In the genomic region with DNA sequence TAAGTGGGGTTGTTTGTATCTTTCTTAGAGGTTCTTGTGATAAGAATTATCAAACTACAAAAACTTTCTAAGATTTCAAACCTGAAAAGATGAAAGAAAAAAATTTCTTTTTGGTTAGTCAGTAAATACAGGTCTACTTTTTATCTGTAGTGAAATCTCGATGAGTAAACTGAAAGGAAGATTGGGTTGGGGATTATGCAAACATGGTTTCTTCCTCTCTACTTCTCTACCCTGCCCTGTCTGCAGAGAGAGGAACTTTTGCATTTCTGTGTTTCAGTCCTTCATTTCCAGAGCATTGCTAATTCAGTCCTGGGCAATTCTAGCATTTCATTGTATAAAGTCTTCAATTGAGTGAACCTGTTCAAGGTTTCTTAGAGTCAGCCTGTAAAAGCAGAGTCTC, we compare ENCODE assay signal across 8 cellular contexts.
DNase-seq lines count a peak whose midpoint lies in the region; ATAC-seq lines count a peak whose summit lies in the region.

No MANE protein-coding gene starts in this region.

- no peaks in the 10 kb centered on the region for H3K9me3 Mint-ChIP-seq in activated naive CD4-positive, alpha-beta T cell treated with anti-CD3 and anti-CD28 coated beads, Interleukin-2, amount 10 ng/mL, durations not matched to agents 7 days and 5 days
- peaks cover 4% of the 10 kb centered on the region for H3K9me3 Mint-ChIP-seq in T-helper 1 cell treated with Interleukin-12 subunit alpha and Interleukin-12 subunit beta and Interleukin-4 antibody, amounts not matched to agents 30 μg/mL and 1 μg/mL, for 36 hours
- H3K9me3 Mint-ChIP-seq in stimulated activated naive CD8-positive, alpha-beta T cell treated with anti-CD3 and anti-CD28 coated beads, Interleukin-15, Interleukin-2, amounts not matched to agents 100 ng/mL and 50 ng/mL, for 24 hours, result peaks cover 4% of the 10 kb centered on the region

- peak overlapping the region; percentile 82 for H3K27ac Mint-ChIP-seq in activated naive CD4-positive, alpha-beta T cell treated with anti-CD3 and anti-CD28 coated beads, Interleukin-2, amount 10 ng/mL, durations not matched to agents 7 days and 5 days
- H3K27ac Mint-ChIP-seq in T-helper 1 cell treated with Interleukin-12 subunit alpha and Interleukin-12 subunit beta and Interleukin-4 antibody, amounts not matched to agents 30 μg/mL and 1 μg/mL, for 36 hours, result peak overlapping the region; percentile 68
- peak overlapping the region; percentile 89 for H3K27ac Mint-ChIP-seq in stimulated activated naive CD8-positive, alpha-beta T cell treated with anti-CD3 and anti-CD28 coated beads, Interleukin-15, Interleukin-2, amounts not matched to agents 100 ng/mL and 50 ng/mL, for 24 hours

- H3K4me3 Mint-ChIP-seq in activated naive CD4-positive, alpha-beta T cell treated with anti-CD3 and anti-CD28 coated beads, Interleukin-2, amount 10 ng/mL, durations not matched to agents 7 days and 5 days, result peak overlapping the region; percentile 56
- peak overlapping the region; percentile 67 for H3K4me3 Mint-ChIP-seq in T-helper 1 cell treated with Interleukin-12 subunit alpha and Interleukin-12 subunit beta and Interleukin-4 antibody, amounts not matched to agents 30 μg/mL and 1 μg/mL, for 36 hours
- H3K4me3 Mint-ChIP-seq in stimulated activated naive CD8-positive, alpha-beta T cell treated with anti-CD3 and anti-CD28 coated beads, Interleukin-15, Interleukin-2, amounts not matched to agents 100 ng/mL and 50 ng/mL, for 24 hours, result peak overlapping the region; percentile 68

- peaks cover 1% of the 10 kb centered on the region for H3K36me3 Mint-ChIP-seq in activated naive CD4-positive, alpha-beta T cell treated with anti-CD3 and anti-CD28 coated beads, Interleukin-2, amount 10 ng/mL, durations not matched to agents 7 days and 5 days
- H3K36me3 Mint-ChIP-seq in T-helper 1 cell treated with Interleukin-12 subunit alpha and Interleukin-12 subunit beta and Interleukin-4 antibody, amounts not matched to agents 30 μg/mL and 1 μg/mL, for 36 hours (ENCODE audit: low read depth), result peaks cover 6% of the 10 kb centered on the region
- no peaks in the 10 kb centered on the region for H3K36me3 Mint-ChIP-seq in stimulated activated naive CD8-positive, alpha-beta T cell treated with anti-CD3 and anti-CD28 coated beads, Interleukin-15, Interleukin-2, amounts not matched to agents 100 ng/mL and 50 ng/mL, for 24 hours (ENCODE audit: low read depth)

- DNase-seq in activated naive CD4-positive, alpha-beta T cell treated with anti-CD3 and anti-CD28 coated beads, Interleukin-2, amount 10 ng/mL, durations not matched to agents 7 days and 5 days, result no peak
- no peak for DNase-seq in activated naive CD4-positive, alpha-beta T cell (lab: John Stamatoyannopoulos, UW)
- no peak for DNase-seq in SW 1271 (lab: John Stamatoyannopoulos, UW)
- DNase-seq in iPS-NIHi11 (ENCODE audit: low spot score), result no peak

- no peaks in the 10 kb centered on the region for H3K27me3 Mint-ChIP-seq in activated naive CD4-positive, alpha-beta T cell treated with anti-CD3 and anti-CD28 coated beads, Interleukin-2, amount 10 ng/mL, durations not matched to agents 7 days and 5 days
- no peaks in the 10 kb centered on the region for H3K27me3 Mint-ChIP-seq in T-helper 1 cell treated with Interleukin-12 subunit alpha and Interleukin-12 subunit beta and Interleukin-4 antibody, amounts not matched to agents 30 μg/mL and 1 μg/mL, for 36 hours (ENCODE audit: low read depth)
- peaks cover 3% of the 10 kb centered on the region for H3K27me3 Mint-ChIP-seq in stimulated activated naive CD8-positive, alpha-beta T cell treated with anti-CD3 and anti-CD28 coated beads, Interleukin-15, Interleukin-2, amounts not matched to agents 100 ng/mL and 50 ng/mL, for 24 hours

- peaks cover 45% of the 10 kb centered on the region for H3K4me1 Mint-ChIP-seq in activated naive CD4-positive, alpha-beta T cell treated with anti-CD3 and anti-CD28 coated beads, Interleukin-2, amount 10 ng/mL, durations not matched to agents 7 days and 5 days
- H3K4me1 Mint-ChIP-seq in T-helper 1 cell treated with Interleukin-12 subunit alpha and Interleukin-12 subunit beta and Interleukin-4 antibody, amounts not matched to agents 30 μg/mL and 1 μg/mL, for 36 hours (ENCODE audit: low read depth), result peaks cover 42% of the 10 kb centered on the region
- peaks cover 65% of the 10 kb centered on the region for H3K4me1 Mint-ChIP-seq in stimulated activated naive CD8-positive, alpha-beta T cell treated with anti-CD3 and anti-CD28 coated beads, Interleukin-15, Interleukin-2, amounts not matched to agents 100 ng/mL and 50 ng/mL, for 24 hours (ENCODE audit: low read depth)

- CTCF ChIA-PET in activated naive CD4-positive, alpha-beta T cell treated with anti-CD3 and anti-CD28 coated beads, Interleukin-2, amount 10 ng/mL, durations not matched to agents 7 days and 5 days (lab: Charles Lee), result interaction anchor here (1.0 kb wide), 1 partner anchor 9 kb away, joined by 3 read pairs; no protein-coding TSS in a partner anchor

- peak; percentile 52 for ATAC-seq in HG03039 (IDR thresholded peaks at IDR 0.05; ENCODE audit: unreplicated experiment)
- no peak for ATAC-seq in HG03175 (IDR thresholded peaks at IDR 0.05; ENCODE audit: unreplicated experiment)
